ENCODE assay signal across 8 cellular contexts in the genomic region with DNA sequence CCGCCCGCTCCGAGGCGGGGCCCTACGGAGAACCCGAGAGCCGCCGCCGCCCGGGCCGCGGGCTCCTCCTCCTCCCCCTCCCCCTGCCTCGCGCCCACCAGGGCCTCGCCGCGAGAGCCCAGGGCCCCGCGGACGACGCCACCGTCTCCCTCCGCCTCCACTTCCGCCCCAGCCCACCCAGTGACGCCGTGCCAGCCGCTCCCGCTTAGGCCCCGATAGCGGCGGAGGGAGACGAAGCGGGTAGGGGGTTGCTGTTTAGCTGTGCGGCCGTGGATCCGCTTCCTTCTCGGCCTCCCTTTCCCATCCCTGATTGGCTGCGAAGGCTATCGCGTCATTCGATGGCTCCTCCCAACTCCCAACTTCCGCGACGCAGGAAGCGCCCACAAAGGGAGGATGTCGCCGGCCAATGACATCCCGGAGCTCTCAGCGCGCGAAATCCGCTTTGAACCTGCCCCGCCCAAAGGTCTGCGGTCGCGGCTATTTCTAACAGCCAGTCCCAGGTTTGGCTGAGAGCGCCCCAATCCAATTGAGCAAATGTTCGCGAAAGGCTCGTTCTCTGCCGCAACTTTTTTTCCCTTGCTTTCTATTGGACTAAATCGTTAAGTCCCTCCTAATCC. TPM values are rescaled to one million over a fixed set of nuclear protein-coding genes. Genes with fewer than 3 reads are reported as not detected.
DNase-seq lines count a peak whose midpoint lies in the region; ATAC-seq and TF ChIP-seq lines count a peak whose summit lies in the region.

Gene FAM76B, minus strand, starts transcription at position 277 of the 617 bp plus-strand sequence. CDS start 304 bp downstream, outside the sequence.

- BruUV-seq in PC-9 (replicated peaks; lab: Mats Ljungman, UMichigan): no TSS peak

- peak within 1 kb of the TSS; percentile 85 for H3K27ac ChIP-seq in PC-9

- peaks cover 26% of the 10 kb centered on the region for H3K4me1 ChIP-seq in PC-9 (replicated peaks; ENCODE audit: insufficient read depth)

- no peaks in the 10 kb centered on the region for H3K9me3 ChIP-seq in PC-9 (ENCODE audit: insufficient read depth, low read depth)

- DNase-seq in DMS153 (lab: John Stamatoyannopoulos, UW) (peak; percentile 99), PC-9 (peak; percentile 95 to 99), epithelial cell of proximal tubule (ENCODE audit: low read depth) (peak; percentile 82), mucosa of gallbladder (ENCODE audit: low spot score) (peak; percentile 98)
- peak; percentile 99 for DNase-seq in Jurkat, Clone E6-1 (ENCODE audit: low read depth, low spot score)
- peak; percentile 97 for DNase-seq in activated T-cell treated with anti-CD3 and anti-CD28 coated beads, Interleukin-2, amount 50 U/mL, for 1 hour
- DNase-seq in stimulated activated CD8-positive, alpha-beta memory T cell treated with anti-CD3 and anti-CD28 coated beads, Interleukin-4, amount 100 ng/mL, for 4 hours (ENCODE audit: low read depth in 2 of 2, low spot score in 1 of 2): peak; percentile 88 to 96

- peak within 1 kb of the TSS; percentile 92 for H3K4me3 ChIP-seq in Jurkat, Clone E6-1 (ENCODE audit: low read length)
- peak within 1 kb of the TSS; percentile 87 for H3K4me3 ChIP-seq in PC-9
- H3K4me3 ChIP-seq in epithelial cell of proximal tubule (ENCODE audit: low read depth, low read length): peak within 1 kb of the TSS; percentile 96

- ATAC-seq in GM21619 (IDR thresholded peaks at IDR 0.05; ENCODE audit: unreplicated experiment): peak; percentile 64

- H3K27me3 ChIP-seq in PC-9 (ENCODE audit: insufficient read depth, low read depth): no peaks in the 10 kb centered on the region

- no peaks in the 10 kb centered on the region for H3K9me2 ChIP-seq in PC-9 (ENCODE audit: insufficient read depth)

- intact Hi-C loops in PC-9 (cut with micrococcal nuclease; ENCODE audit: unreplicated experiment): loop anchor here (1.0 to 5.0 kb wide), 2 partner anchors 600 to 638 kb away; partner anchors contain the start of gene CCDC82

- H3K36me3 ChIP-seq in PC-9 (ENCODE audit: low read depth): peaks cover 39% of the 10 kb centered on the region

- CTCF ChIA-PET in PC-9 (lab: Charles Lee): interaction anchor here (0.7 to 1.2 kb wide), 3 partner anchors 264 to 600 kb away, joined by 3 to 9 read pairs (median 4); partner anchors contain the start of genes CCDC82 and JRKL

- TF ChIP-seq CTCF in PC-9 (conservative IDR thresholded peaks at IDR 0.05): no peak
- no peak for TF ChIP-seq CTCF in epithelial cell of proximal tubule (conservative IDR thresholded peaks at IDR 0.05; ENCODE audit: low read depth, low read length)

- peaks cover 18% of the 10 kb centered on the region; the same call in 1 of the 2 replicates for H3F3A ChIP-seq in PC-9 (ENCODE audit: insufficient read depth, low read depth)

- peak within 1 kb of the TSS; percentile 99 for H3K4me2 ChIP-seq in PC-9

- peaks cover 62% of the 10 kb centered on the region for H3K79me2 ChIP-seq in PC-9 (ENCODE audit: low read depth)

- peaks cover 21% of the 10 kb centered on the region for H4K20me1 ChIP-seq in PC-9 (ENCODE audit: insufficient read depth)

- POLR2A ChIA-PET in PC-9 (lab: Charles Lee; ENCODE audit: unreplicated experiment): interaction anchor here (0.6 to 1.1 kb wide), 3 partner anchors 135 to 607 kb away, joined by 3 to 13 read pairs (median 4); partner anchors contain the start of genes CCDC82 and JRKL

- H2AFZ ChIP-seq in PC-9: peak within 1 kb of the TSS; percentile 99

RNA-seq across cellular contexts. Expression of gene FAM76B, which starts in this region (rescaled TPM):
- 24.9 TPM for polyA plus RNA-seq in Jurkat, Clone E6-1 (2012; ENCODE audit: insufficient read depth, insufficient read length)
- 20.1 and 23.8 TPM in 2 replicates for total RNA-seq in PC-9 (2021)
- 20.1 and 21.9 TPM in 2 replicates for total RNA-seq in epithelial cell of proximal tubule
- 24.2 TPM for total RNA-seq in mucosa of gallbladder

Comparison
In these comparisons a context has a peak if more than half of its experiments do, and no peak if none do; other contexts are left out.
1. Peak in every context shown above with its lines: DNase-seq, ATAC-seq, H3K4me3 ChIP-seq and H3K27ac ChIP-seq.